In the genomic region with DNA sequence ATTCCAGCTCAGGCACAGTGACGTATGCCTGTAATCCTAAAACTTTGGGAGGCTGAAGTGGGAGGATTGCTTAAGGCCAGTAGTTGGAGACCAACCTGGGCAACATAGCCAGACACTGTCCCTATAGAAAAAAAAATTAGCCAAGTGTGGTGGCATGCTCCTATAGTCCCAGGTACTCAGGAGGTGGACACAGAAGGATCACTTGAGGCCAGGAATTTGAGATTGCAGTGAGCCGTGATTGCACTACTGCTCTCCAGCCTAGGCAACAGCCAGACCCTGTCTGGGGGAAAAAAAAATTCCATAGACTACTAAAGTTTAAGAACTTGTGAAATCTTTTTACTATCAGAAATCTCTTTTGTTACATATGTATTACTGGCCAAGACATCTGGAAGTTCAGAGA, we compare ENCODE assay signal across 14 cellular contexts. TPM values are rescaled to one million over a fixed set of nuclear protein-coding genes. Genes with fewer than 3 reads are reported as not detected.
DNase-seq lines count a peak whose midpoint lies in the region; ATAC-seq and TF ChIP-seq lines count a peak whose summit lies in the region.
"Had no signal": no experiment of that assay in that cellular context is flagged by ENCODE, and none has a peak within 500 bp of the region (broad histone marks: within the 10 kb centered on the region; RNA-seq: fewer than 3 reads in every experiment).

No MANE protein-coding gene starts in this region.

- WGBS in prostate gland, result 92% methylated on average over 2 of the region's 2 CpGs
- 100% methylated on average over 2 of the region's 2 CpGs for WGBS in suprapubic skin

- intact Hi-C loops in prostate gland (cut with DNase I) (no loop called here), upper lobe of right lung (cut with DNase I) (no loop called here)

- H3K36me3 ChIP-seq in prostate gland (no peaks in the 10 kb centered on the region), upper lobe of right lung (peaks cover 56% of the 10 kb centered on the region), suprapubic skin (peaks cover 35% of the 10 kb centered on the region)

- H3K27ac ChIP-seq in VCaP (peak overlapping the region; percentile 76), prostate gland (peak overlapping the region; percentile 84 to 98), upper lobe of right lung (peak overlapping the region; percentile 44), suprapubic skin (no peak overlapping the region)

- H3K4me1 ChIP-seq in prostate gland (replicated peaks) (no peaks in the 10 kb centered on the region), upper lobe of right lung (peaks cover 20% of the 10 kb centered on the region), suprapubic skin (peaks cover 10% of the 10 kb centered on the region)

- no peak for TF ChIP-seq POLR2A in prostate gland (IDR thresholded peaks at IDR 0.05)
- no peak for TF ChIP-seq POLR2A in suprapubic skin (IDR thresholded peaks at IDR 0.05)

- H3K27me3 ChIP-seq in prostate gland (replicated peaks; ENCODE audit: insufficient read depth), result no peaks in the 10 kb centered on the region
- H3K27me3 ChIP-seq in upper lobe of right lung, result no peaks in the 10 kb centered on the region
- no peaks in the 10 kb centered on the region for H3K27me3 ChIP-seq in suprapubic skin

- no peak for TF ChIP-seq CTCF in VCaP (conservative IDR thresholded peaks at IDR 0.05)
- TF ChIP-seq CTCF in fibroblast of villous mesenchyme (IDR thresholded peaks at IDR 0.05; ENCODE audit: insufficient read depth, low read depth, low read length), result no peak
- TF ChIP-seq CTCF in prostate gland (IDR thresholded peaks at IDR 0.05), result no peak
- TF ChIP-seq CTCF in upper lobe of right lung (IDR thresholded peaks at IDR 0.05), result no peak
- no peak for TF ChIP-seq CTCF in suprapubic skin (IDR thresholded peaks at IDR 0.05)

- no peak for TF ChIP-seq EP300 in suprapubic skin (IDR thresholded peaks at IDR 0.05)

- H3K9me3 ChIP-seq in prostate gland (no peaks in the 10 kb centered on the region), upper lobe of right lung (no peaks in the 10 kb centered on the region), suprapubic skin (no peaks in the 10 kb centered on the region)

- H3K4me3 ChIP-seq in fibroblast of villous mesenchyme (ENCODE audit: low read depth, low read length) (no peak overlapping the region), prostate gland (no peak overlapping the region), upper lobe of right lung (no peak overlapping the region), suprapubic skin (no peak overlapping the region)
- H3K4me3 ChIP-seq: GM23338 had no signal

- ATAC-seq in upper lobe of right lung (peak; percentile 66), HG02763 (IDR thresholded peaks at IDR 0.05; ENCODE audit: unreplicated experiment) (no peak)
- ATAC-seq: GM23338 had no signal

- DNase-seq in fibroblast of villous mesenchyme (ENCODE audit: low read depth) (peak; percentile 71), prostate gland (ENCODE audit: low spot score) (no peak), upper lobe of right lung (no peak), suprapubic skin (ENCODE audit: low spot score in 2 of 2) (no peak), CD1c-positive myeloid dendritic cell (ENCODE audit: extremely low spot score) (no peak)
- DNase-seq: AML-193; CD4-positive, alpha-beta memory T cell; DMS153; DMS79; GDM1; HCEC 1CT had no signal

RNA-seq across cellular contexts. Expression of a gene that starts 6.6 kb away (rescaled TPM):
- total RNA-seq in fibroblast of villous mesenchyme (39.9 and 43.6 TPM in 2 replicates), prostate gland (10 to 100 TPM; 58.1 to 89.8 TPM), upper lobe of right lung (117 TPM), suprapubic skin (10 to 100 TPM; 31.3 to 46.2 (median 44.2) TPM)
